In the genomic region with DNA sequence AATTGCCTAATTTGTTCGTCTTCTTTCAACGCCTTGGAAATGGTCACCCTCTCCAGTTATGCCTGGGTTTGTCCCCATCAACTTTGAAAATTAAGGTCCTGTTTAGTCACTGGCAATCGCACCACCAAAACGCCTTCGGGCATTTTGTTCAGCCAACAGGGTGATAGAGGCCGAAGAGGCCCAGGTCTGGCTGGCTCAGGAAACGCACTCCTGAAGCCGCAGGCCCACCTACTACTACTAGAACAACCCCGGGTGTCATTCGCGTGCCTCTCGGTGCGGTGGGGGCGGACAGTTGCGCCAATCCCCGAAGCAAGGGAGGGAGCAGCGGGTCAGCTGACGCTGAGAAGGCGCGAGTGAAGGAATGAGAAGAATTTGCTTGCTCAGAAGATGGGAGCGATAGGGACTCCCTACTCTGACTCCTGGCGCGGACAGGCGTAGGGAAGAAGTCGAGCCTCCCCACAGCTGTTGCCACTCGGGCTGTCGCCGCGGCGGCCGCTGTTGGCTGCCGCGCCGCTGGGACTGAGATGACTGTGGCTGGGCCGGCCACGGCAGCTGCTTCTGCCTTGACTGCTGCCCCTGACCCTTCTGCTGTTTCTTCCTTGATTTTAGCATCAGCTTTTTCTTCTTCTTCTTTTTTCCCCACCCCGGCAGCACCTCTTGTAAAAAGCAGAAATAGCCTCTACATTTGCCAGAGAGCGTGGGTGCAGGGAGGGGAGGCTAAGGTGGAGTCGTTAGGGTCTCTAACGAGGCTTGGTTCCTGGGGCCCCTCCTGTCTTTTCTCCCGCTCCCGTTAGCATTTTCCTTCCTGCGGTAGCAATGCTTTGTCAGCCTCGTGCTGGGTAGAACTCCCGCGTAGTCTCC, we compare ENCODE assay signal across 8 cellular contexts.
DNase-seq lines count a peak whose midpoint lies in the region; ATAC-seq and TF ChIP-seq lines count a peak whose summit lies in the region.

No MANE protein-coding gene starts in this region.

- TF ChIP-seq POLR2A in GM18505 (IDR thresholded peaks at IDR 0.05; ENCODE audit: borderline replicate concordance, extremely low read depth, insufficient read depth, insufficient read length), result no peak

- H3K4me3 ChIP-seq in fibroblast of villous mesenchyme (ENCODE audit: low read depth, low read length), result peak overlapping the region; percentile 55

- no peaks in the 10 kb centered on the region for H3K9me3 Mint-ChIP-seq in naive B cell
- no peaks in the 10 kb centered on the region for H3K9me3 Mint-ChIP-seq in activated CD4-positive, alpha-beta T cell treated with anti-CD3 and anti-CD28 coated beads, Interleukin-2, amount 10 ng/mL, durations not matched to agents 7 days and 5 days

- POLR2A ChIA-PET in activated CD4-positive, alpha-beta T cell treated with anti-CD3 and anti-CD28 coated beads, Interleukin-2, amount 10 ng/mL, durations not matched to agents 7 days and 5 days (lab: Charles Lee), result no interaction called here

- CTCF ChIA-PET in activated CD4-positive, alpha-beta T cell treated with anti-CD3 and anti-CD28 coated beads, Interleukin-2, amount 10 ng/mL, durations not matched to agents 7 days and 5 days (lab: Charles Lee), result interaction anchor here (0.6 kb wide), 1 partner anchor 1564 kb away, joined by 3 read pairs; no protein-coding TSS in a partner anchor

- ATAC-seq in GM18505 (IDR thresholded peaks at IDR 0.05; ENCODE audit: unreplicated experiment) (peak; percentile 74), naive B cell (ENCODE audit: low read depth in 2 of 2) (peak; percentile 30 to 43)

- peak overlapping the region; percentile 6 to 88 (median 73) for H3K4me3 Mint-ChIP-seq in naive B cell
- H3K4me3 Mint-ChIP-seq in activated CD4-positive, alpha-beta T cell treated with anti-CD3 and anti-CD28 coated beads, Interleukin-2, amount 10 ng/mL, durations not matched to agents 7 days and 5 days, result no peak overlapping the region

- no peak for TF ChIP-seq CTCF in fibroblast of villous mesenchyme (IDR thresholded peaks at IDR 0.05; ENCODE audit: insufficient read depth, low read depth, low read length)

- peak overlapping the region in 3 of 6 donors; percentile 78 to 81 (median 79) for H3K27ac Mint-ChIP-seq in naive B cell
- no peak overlapping the region for H3K27ac Mint-ChIP-seq in activated CD4-positive, alpha-beta T cell treated with anti-CD3 and anti-CD28 coated beads, Interleukin-2, amount 10 ng/mL, durations not matched to agents 7 days and 5 days

- DNase-seq in RPMI7951 (ENCODE audit: low read depth) (peak; percentile 90), fibroblast of villous mesenchyme (ENCODE audit: low read depth) (peak; percentile 91), naive B cell (peak; percentile 4), NCI-H2171 treated with DMSO at 0.1 percent for 48 hours (lab: John Stamatoyannopoulos, UW) (no peak), GF-D8 (lab: John Stamatoyannopoulos, UW) (no peak), NCI-H187 treated with DMSO at 0.1 percent for 48 hours (lab: John Stamatoyannopoulos, UW) (no peak)
- no peak for DNase-seq in activated CD4-positive, alpha-beta T cell treated with anti-CD3 and anti-CD28 coated beads, Interleukin-2, amount 10 ng/mL, durations not matched to agents 7 days and 5 days

- H3K36me3 Mint-ChIP-seq in naive B cell, result no peaks in the 10 kb centered on the region
- no peaks in the 10 kb centered on the region for H3K36me3 Mint-ChIP-seq in activated CD4-positive, alpha-beta T cell treated with anti-CD3 and anti-CD28 coated beads, Interleukin-2, amount 10 ng/mL, durations not matched to agents 7 days and 5 days (ENCODE audit: low read depth)

- no peaks in the 10 kb centered on the region for H3K27me3 Mint-ChIP-seq in naive B cell
- peaks cover 19% of the 10 kb centered on the region for H3K27me3 Mint-ChIP-seq in activated CD4-positive, alpha-beta T cell treated with anti-CD3 and anti-CD28 coated beads, Interleukin-2, amount 10 ng/mL, durations not matched to agents 7 days and 5 days

- H3K4me1 Mint-ChIP-seq in naive B cell, result peaks cover 8 to 15% (median 10%) of the 10 kb centered on the region in 3 donors
- no peaks in the 10 kb centered on the region for H3K4me1 Mint-ChIP-seq in activated CD4-positive, alpha-beta T cell treated with anti-CD3 and anti-CD28 coated beads, Interleukin-2, amount 10 ng/mL, durations not matched to agents 7 days and 5 days

Comparison
In these comparisons a context has a peak if more than half of its experiments do, and no peak if none do; other contexts are left out.
1. DNase-seq: peak in RPMI7951 (single experiment), fibroblast of villous mesenchyme (single experiment) and naive B cell (single experiment); none in NCI-H2171 treated with DMSO at 0.1 percent for 48 hours (single experiment), GF-D8 (single experiment), NCI-H187 treated with DMSO at 0.1 percent for 48 hours (single experiment) and activated CD4-positive, alpha-beta T cell treated with anti-CD3 and anti-CD28 coated beads, Interleukin-2, amount 10 ng/mL, durations not matched to agents 7 days and 5 days (single experiment).